ENCODE assay signal across 10 cellular contexts in the genomic region with DNA sequence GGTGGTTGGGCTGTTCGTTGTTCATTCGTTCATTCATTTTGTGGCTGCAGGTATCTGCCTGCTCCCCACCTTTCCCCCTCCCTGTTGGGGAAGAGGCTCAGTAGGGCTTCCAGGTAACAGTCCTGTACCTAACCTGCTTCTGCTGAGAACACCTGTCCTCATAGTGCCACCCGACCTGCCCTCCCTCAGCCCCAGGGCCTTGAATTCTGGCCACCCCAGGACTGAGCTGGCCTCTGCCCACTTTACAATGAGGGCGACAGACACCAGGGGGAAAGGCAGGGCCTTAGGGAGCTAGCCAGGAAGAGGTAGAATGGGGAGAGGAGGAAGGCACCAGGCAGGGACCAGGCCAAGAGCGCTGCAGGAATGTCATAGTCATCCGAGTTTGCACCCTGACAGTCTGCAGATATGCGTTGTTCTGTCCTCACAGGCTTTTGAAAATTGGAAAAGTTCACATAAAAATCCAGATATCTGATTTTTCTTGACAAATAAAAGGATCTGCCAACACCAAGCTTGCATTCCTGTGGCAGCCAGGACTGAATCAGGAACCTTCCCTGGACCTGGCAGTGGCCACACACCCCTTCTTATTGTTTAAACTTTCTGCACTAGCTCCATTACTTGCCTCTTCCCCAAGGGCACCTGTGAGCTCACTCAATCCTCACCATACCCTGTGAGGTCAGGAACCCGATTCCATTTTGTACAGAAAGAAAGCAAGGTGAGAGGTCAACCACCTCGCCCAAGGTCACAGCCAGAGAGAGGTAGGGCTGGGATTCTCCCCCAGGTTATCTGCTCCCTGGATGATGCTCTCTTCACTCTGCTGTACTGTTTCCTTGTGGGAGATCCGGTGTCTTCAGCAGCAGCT. TPM values are rescaled to one million over a fixed set of nuclear protein-coding genes. Genes with fewer than 3 reads are reported as not detected.
DNase-seq lines count a peak whose midpoint lies in the region; ATAC-seq and TF ChIP-seq lines count a peak whose summit lies in the region.
"Had no signal": no experiment of that assay in that cellular context is flagged by ENCODE, and none has a peak within 500 bp of the region (broad histone marks: within the 10 kb centered on the region; RNA-seq: fewer than 3 reads in every experiment).

No MANE protein-coding gene starts in this region.

- peaks cover 43% of the 10 kb centered on the region for H3K4me1 ChIP-seq in mucosa of stomach (ENCODE audit: control insufficient read depth, insufficient read depth, low read length)
- peaks cover 0 to 28% (median 15%) of the 10 kb centered on the region in 4 donors for H3K4me1 ChIP-seq in tibial artery

- no peak for ATAC-seq in HG03045 (IDR thresholded peaks at IDR 0.05; ENCODE audit: unreplicated experiment)

- no peaks in the 10 kb centered on the region for H3K36me3 Mint-ChIP-seq in activated naive CD4-positive, alpha-beta T cell treated with anti-CD3 and anti-CD28 coated beads for 36 hours (ENCODE audit: low read depth)

- H3K27me3 Mint-ChIP-seq in activated naive CD4-positive, alpha-beta T cell treated with anti-CD3 and anti-CD28 coated beads for 36 hours (ENCODE audit: low read depth), result no peaks in the 10 kb centered on the region

- peak overlapping the region in 49 of 59 donors; percentile 4 to 90 (median 69) for H3K27ac ChIP-seq in dorsolateral prefrontal cortex
- peak overlapping the region; percentile 81 to 89 for H3K27ac ChIP-seq in tibial artery

- peak overlapping the region; percentile 44 for H3K4me3 Mint-ChIP-seq in activated naive CD4-positive, alpha-beta T cell treated with anti-CD3 and anti-CD28 coated beads for 36 hours

- peaks cover 2% of the 10 kb centered on the region for H3K9me3 Mint-ChIP-seq in activated naive CD4-positive, alpha-beta T cell treated with anti-CD3 and anti-CD28 coated beads for 36 hours

- peak overlapping the region; percentile 65 for H3K27ac Mint-ChIP-seq in activated naive CD4-positive, alpha-beta T cell treated with anti-CD3 and anti-CD28 coated beads for 36 hours

- H3K9ac ChIP-seq in mucosa of stomach (ENCODE audit: low read length), result peak overlapping the region; percentile 87

- H3K36me3 ChIP-seq in mucosa of stomach (ENCODE audit: control insufficient read depth, insufficient read depth, low read length) (no peaks in the 10 kb centered on the region), tibial artery (no peaks in the 10 kb centered on the region)

- DNase-seq in activated naive CD4-positive, alpha-beta T cell treated with anti-CD3 and anti-CD28 coated beads for 36 hours, result no peak
- DNase-seq in activated naive CD4-positive, alpha-beta T cell treated with anti-CD3 and anti-CD28 coated beads, Interleukin-2, amount 50 U/mL, for 16 hours, result no peak
- DNase-seq in dorsolateral prefrontal cortex (no peak), tibial artery (no peak), medulla oblongata (ENCODE audit: extremely low spot score) (no peak), cerebellar cortex (ENCODE audit: low spot score) (no peak)
- DNase-seq: AML-193, NCI-H1105 had no signal

- no peak for TF ChIP-seq CTCF in dorsolateral prefrontal cortex (IDR thresholded peaks at IDR 0.05 in 54 of 56, conservative IDR thresholded peaks at IDR 0.05 in 2 of 56; ENCODE audit: low read depth in 1 of 56, partially characterized antibody in 56 of 56)
- TF ChIP-seq CTCF in tibial artery (IDR thresholded peaks at IDR 0.05), result no peak

- CTCF ChIA-PET in activated naive CD4-positive, alpha-beta T cell treated with anti-CD3 and anti-CD28 coated beads for 36 hours (lab: Charles Lee), result interaction anchor here (0.9 to 2.4 kb wide), 3 partner anchors 13 to 32 kb away, joined by 5 to 9 read pairs (median 8); no protein-coding TSS in a partner anchor

- intact Hi-C loops in activated naive CD4-positive, alpha-beta T cell treated with anti-CD3 and anti-CD28 coated beads for 36 hours (cut with micrococcal nuclease), result no loop called here
- intact Hi-C loops in dorsolateral prefrontal cortex (cut with DNase I) (no loop called here), tibial artery (cut with DNase I; ENCODE audit: low total_unique reads) (no loop called here)

- H3K4me3 ChIP-seq in dorsolateral prefrontal cortex, result peak overlapping the region in 47 of 59 donors; percentile 35 to 72 (median 61)
- no peak overlapping the region for H3K4me3 ChIP-seq in mucosa of stomach (ENCODE audit: low read length)
- H3K4me3 ChIP-seq in tibial artery, result peak overlapping the region; percentile 52 to 55

- peaks cover 18% of the 10 kb centered on the region for H3K4me1 Mint-ChIP-seq in activated naive CD4-positive, alpha-beta T cell treated with anti-CD3 and anti-CD28 coated beads for 36 hours (ENCODE audit: low read depth)

- no peaks in the 10 kb centered on the region for H3K9me3 ChIP-seq in mucosa of stomach (ENCODE audit: control insufficient read depth, low read length)
- H3K9me3 ChIP-seq in tibial artery, result no peaks in the 10 kb centered on the region

- H3K27me3 ChIP-seq in dorsolateral prefrontal cortex (no peaks in the 10 kb centered on the region), mucosa of stomach (ENCODE audit: control insufficient read depth, insufficient read depth, low read length) (no peaks in the 10 kb centered on the region), tibial artery (no peaks in the 10 kb centered on the region)

RNA-seq across cellular contexts. Expression of gene MRPL33, which starts 35.3 kb away (rescaled TPM):
- total RNA-seq in activated naive CD4-positive, alpha-beta T cell treated with anti-CD3 and anti-CD28 coated beads for 36 hours, result 10 to 100 TPM; 57.4 to 60.5 TPM
- total RNA-seq in dorsolateral prefrontal cortex, result 100 to 1,000 TPM in 5 of 120 experiments, 10 to 100 TPM in 115; 40.3 to 106 (median 70.5) TPM
